In genomic region chr5:15535938-15536337, GRCh38 we compare ENCODE assay signal across 35 cellular contexts. TPM values are rescaled to one million over a fixed set of nuclear protein-coding genes. Genes with fewer than 3 reads are reported as not detected.
"Had no signal": no experiment of that assay in that cellular context is flagged by ENCODE, and none has a peak within 500 bp of the region (broad histone marks: within the 10 kb centered on the region; RNA-seq: fewer than 3 reads in every experiment).

No MANE protein-coding gene starts in this region.

- H3K27me3 ChIP-seq: MG63 had no signal

- H3K4me3 ChIP-seq: MG63 had no signal

- DNase-seq: Karpas-422, Kasumi-1, MG63, MM.1S, MV-4-11, NCI-H1048, NCI-H1092, NCI-H1092 treated with DMSO at 0.1 percent for 48 hours, NCI-H1105, NCI-H1105 treated with DMSO at 0.1 percent for 48 hours, NCI-H1417, NCI-H1417 treated with DMSO at 0.1 percent for 48 hours, NCI-H1436, NCI-H1436 treated with DMSO at 0.1 percent for 48 hours, NCI-H146, NCI-H1694, NCI-H1694 treated with DMSO at 0.1 percent for 48 hours, NCI-H187, NCI-H187 treated with DMSO at 0.1 percent for 48 hours, NCI-H1930, NCI-H2029, NCI-H2029 treated with DMSO at 0.1 percent for 48 hours, NCI-H2081, NCI-H2081 treated with DMSO at 0.1 percent for 48 hours, NCI-H2107, NCI-H2171, NCI-H2171 treated with DMSO at 0.1 percent for 48 hours, NCI-H2227 treated with DMSO at 0.1 percent for 48 hours, NCI-H226, NCI-H345, NCI-H446, NCI-H446 treated with DMSO at 0.1 percent for 48 hours, NCI-H510A, NCI-H510A treated with DMSO at 0.1 percent for 48 hours had no signal

RNA-seq across cellular contexts. Expression of gene FBXL7, which starts 36.0 kb away (rescaled TPM):
- total RNA-seq: MCF 10A had no signal
